16 cellular contexts compared by ENCODE assay signal in genomic region chr1:117342397-117342796, GRCh38.
"Had no signal": no experiment of that assay in that cellular context is flagged by ENCODE, and none has a peak within 500 bp of the region (broad histone marks: within the 10 kb centered on the region; RNA-seq: fewer than 3 reads in every experiment).

No MANE protein-coding gene starts in this region.

- H3K27ac ChIP-seq: ascending aorta, breast epithelium, epithelial cell of prostate, heart left ventricle, lower lobe of right lung, pancreas had no signal

- H3K9me3 Mint-ChIP-seq: effector memory CD8-positive, alpha-beta T cell had no signal

- H3K4me3 ChIP-seq: ascending aorta, breast epithelium, heart left ventricle, lower lobe of right lung, pancreas had no signal

- H3K36me3 ChIP-seq: ascending aorta, breast epithelium, heart left ventricle, lower lobe of right lung, pancreas had no signal

- H3K27ac Mint-ChIP-seq: activated CD8-positive, alpha-beta T cell treated with anti-CD3 and anti-CD28 coated beads, Interleukin-2, amount 10 ng/mL, durations not matched to agents 7 days and 5 days; dendritic cell treated with granulocyte-macrophage colony-stimulating factor and Interleukin-4, amounts not matched to agents 40 ng/mL and 50 ng/mL, for 4 days had no signal

- ATAC-seq: activated CD8-positive, alpha-beta T cell treated with anti-CD3 and anti-CD28 coated beads, Interleukin-2, amount 10 ng/mL, durations not matched to agents 7 days and 5 days; effector memory CD8-positive, alpha-beta T cell; left cardiac atrium; lower lobe of right lung; pancreas had no signal

- H3K27me3 Mint-ChIP-seq: dendritic cell treated with granulocyte-macrophage colony-stimulating factor and Interleukin-4, amounts not matched to agents 40 ng/mL and 50 ng/mL, for 4 days; naive B cell had no signal

- H3K4me3 Mint-ChIP-seq: activated CD8-positive, alpha-beta T cell treated with anti-CD3 and anti-CD28 coated beads, Interleukin-2, amount 10 ng/mL, durations not matched to agents 7 days and 5 days; dendritic cell treated with granulocyte-macrophage colony-stimulating factor and Interleukin-4, amounts not matched to agents 40 ng/mL and 50 ng/mL, for 4 days; effector memory CD8-positive, alpha-beta T cell had no signal

- DNase-seq: activated CD4-positive, alpha-beta T cell treated with anti-CD3 and anti-CD28 coated beads for 4 hours; activated CD8-positive, alpha-beta memory T cell treated with anti-CD3 and anti-CD28 coated beads, Interleukin-2, amount 50 U/mL, for 4 hours; activated CD8-positive, alpha-beta T cell treated with anti-CD3 and anti-CD28 coated beads, Interleukin-2, amount 10 ng/mL, durations not matched to agents 7 days and 5 days; effector memory CD8-positive, alpha-beta T cell; heart left ventricle; left cardiac atrium; lower lobe of right lung; naive B cell; pancreas; stimulated activated CD4-positive, alpha-beta T cell treated with anti-CD3 and anti-CD28 coated beads, Interleukin-12 subunit alpha, Interleukin-12 subunit beta, amount 100 ng/mL, for 4 hours; stimulated activated CD4-positive, alpha-beta T cell treated with anti-CD3 and anti-CD28 coated beads, Interleukin-2, amount 100 ng/mL, for 24 hours; T-helper 2 cell had no signal

- H3K27me3 ChIP-seq: ascending aorta, breast epithelium, heart left ventricle, pancreas had no signal

- H3K9me3 ChIP-seq: ascending aorta, breast epithelium, lower lobe of right lung, pancreas had no signal

- H3K36me3 Mint-ChIP-seq: naive B cell had no signal

- H3K4me1 ChIP-seq: ascending aorta, breast epithelium had no signal
